In the genomic region with DNA sequence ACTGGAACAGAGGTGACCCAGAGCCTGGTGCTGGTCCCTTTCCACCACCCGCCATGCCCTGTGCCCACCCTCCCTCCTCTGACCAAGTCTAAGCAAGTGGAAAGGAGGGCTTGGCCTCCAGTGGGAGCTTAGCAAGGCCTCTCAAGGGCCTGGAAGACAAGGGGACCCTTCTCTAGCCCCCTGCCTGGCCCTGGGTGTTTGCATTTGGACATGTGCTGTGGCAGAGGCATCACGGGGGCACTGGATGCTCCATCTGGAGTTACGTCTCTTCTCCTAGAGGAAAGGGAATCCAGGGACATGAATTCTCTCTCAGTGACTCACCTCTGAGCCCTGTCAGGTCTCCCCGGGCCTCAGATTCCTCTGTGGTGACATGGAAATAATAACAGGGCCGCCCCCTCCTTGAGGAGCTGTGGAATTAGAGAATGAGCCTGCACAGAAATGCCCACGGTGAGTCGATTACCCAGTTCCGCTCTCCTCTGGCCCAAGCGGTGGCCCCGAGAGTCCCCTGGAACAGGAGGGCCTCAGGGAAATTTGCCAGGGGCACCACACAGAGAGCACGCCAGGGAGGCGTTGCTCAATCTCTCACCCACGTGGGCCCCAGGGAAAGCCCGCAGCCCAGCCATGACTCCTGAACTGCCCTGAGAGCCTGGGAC, we compare ENCODE assay signal across 8 cellular contexts.
DNase-seq lines count a peak whose midpoint lies in the region; ATAC-seq and TF ChIP-seq lines count a peak whose summit lies in the region.
"Had no signal": no experiment of that assay in that cellular context is flagged by ENCODE, and none has a peak within 500 bp of the region (broad histone marks: within the 10 kb centered on the region; RNA-seq: fewer than 3 reads in every experiment).

No MANE protein-coding gene starts in this region.

- ATAC-seq in WTC11 (peak; percentile 39), GM18502 (IDR thresholded peaks at IDR 0.05; ENCODE audit: poor library complexity, unreplicated experiment) (no peak), HG03025 (IDR thresholded peaks at IDR 0.05; ENCODE audit: low FRiP score, unreplicated experiment) (no peak)

- H3K9me3 ChIP-seq in stomach smooth muscle (ENCODE audit: control insufficient read depth in 2 of 2, low read length in 2 of 2) = no peaks in the 10 kb centered on the region

- H3K36me3 ChIP-seq in stomach smooth muscle (ENCODE audit: control insufficient read depth in 2 of 2, insufficient read depth in 2 of 2, low read length in 2 of 2) = no peaks in the 10 kb centered on the region

- peaks cover 2% of the 10 kb centered on the region for H3K27me3 Mint-ChIP-seq in HFFc6 (ENCODE audit: insufficient read depth)
- H3K27me3 Mint-ChIP-seq in WTC11 (ENCODE audit: low read depth) = peaks cover 10% of the 10 kb centered on the region

- H3K4me1 Mint-ChIP-seq in HFFc6 (ENCODE audit: low read depth) (peaks cover 46% of the 10 kb centered on the region), WTC11 (peaks cover 8% of the 10 kb centered on the region)

- TF ChIP-seq CTCF in HFFc6 (IDR thresholded peaks at IDR 0.05) (no peak), WTC11 (IDR thresholded peaks at IDR 0.05) (no peak)

- DNase-seq in HFFc6 (peak; percentile 94), WTC11 (ENCODE audit: low spot score) (no peak), hypothalamus (lab: John Stamatoyannopoulos, UW) (peak in 36 of 51 donors; percentile 1 to 59 (median 20))
- no peak for DNase-seq in activated naive CD4-positive, alpha-beta T cell (lab: John Stamatoyannopoulos, UW)

- no peak overlapping the region for H3K9ac ChIP-seq in stomach smooth muscle (ENCODE audit: low read length in 2 of 2)

- CTCF ChIA-PET in WTC11 (lab: Charles Lee) = no interaction called here

- H3K4me1 ChIP-seq in stomach smooth muscle (ENCODE audit: control insufficient read depth, insufficient read depth, low read length) = peaks cover 21% of the 10 kb centered on the region

- no peaks in the 10 kb centered on the region for H3K36me3 Mint-ChIP-seq in HFFc6 (ENCODE audit: low read depth)
- no peaks in the 10 kb centered on the region for H3K36me3 Mint-ChIP-seq in WTC11
- H3K36me3 Mint-ChIP-seq: memory B cell had no signal

- peaks cover 0 to 10% of the 10 kb centered on the region in 2 donors for H3K27me3 ChIP-seq in stomach smooth muscle (ENCODE audit: control insufficient read depth in 1 of 2, insufficient read depth in 2 of 2, low read length in 2 of 2)

- H3K4me3 ChIP-seq in stomach smooth muscle (ENCODE audit: low read length in 2 of 2) = peak overlapping the region in 1 of 2 donors; percentile 8

- peak overlapping the region; percentile 89 for H3K27ac Mint-ChIP-seq in HFFc6
- no peak overlapping the region for H3K27ac Mint-ChIP-seq in WTC11
- H3K27ac Mint-ChIP-seq: memory B cell had no signal

- peak overlapping the region; percentile 73 for H3K4me3 Mint-ChIP-seq in HFFc6
- no peak overlapping the region for H3K4me3 Mint-ChIP-seq in WTC11
- H3K4me3 Mint-ChIP-seq: memory B cell had no signal

- POLR2A ChIA-PET in WTC11 (lab: Charles Lee) = no interaction called here

- H3K9me3 Mint-ChIP-seq in HFFc6 = no peaks in the 10 kb centered on the region
- no peaks in the 10 kb centered on the region for H3K9me3 Mint-ChIP-seq in WTC11
- H3K9me3 Mint-ChIP-seq: memory B cell had no signal

- peak overlapping the region; percentile 31 for H3K27ac ChIP-seq in stomach smooth muscle (ENCODE audit: low read length)

TF ChIP-seq in WTC11, 78 proteins besides CTCF, POLR2A, EP300 and RAD21:
- no peak for TF ChIP-seq GRHL2 (CRISPR knock-in tag; IDR thresholded peaks at IDR 0.05; ENCODE audit: insufficient replicate concordance, severe bottlenecking)
- no peak for TF ChIP-seq E2F1 (CRISPR knock-in tag; IDR thresholded peaks at IDR 0.05)
- no peak for TF ChIP-seq E2F5 (CRISPR knock-in tag; IDR thresholded peaks at IDR 0.05)
- no peak for TF ChIP-seq ELF4 (CRISPR knock-in tag; IDR thresholded peaks at IDR 0.05; ENCODE audit: low read depth)
- TF ChIP-seq FOXK1 (CRISPR knock-in tag; IDR thresholded peaks at IDR 0.05) = no peak
- no peak for TF ChIP-seq ZNF317 (CRISPR knock-in tag; IDR thresholded peaks at IDR 0.05; ENCODE audit: borderline replicate concordance, low read depth)
- no peak for TF ChIP-seq ETV6 (CRISPR knock-in tag; IDR thresholded peaks at IDR 0.05)
- TF ChIP-seq ZNF121 (CRISPR knock-in tag; IDR thresholded peaks at IDR 0.05) = no peak
- TF ChIP-seq ATF6 (CRISPR knock-in tag; IDR thresholded peaks at IDR 0.05) = no peak
- TF ChIP-seq, protein P1, sequence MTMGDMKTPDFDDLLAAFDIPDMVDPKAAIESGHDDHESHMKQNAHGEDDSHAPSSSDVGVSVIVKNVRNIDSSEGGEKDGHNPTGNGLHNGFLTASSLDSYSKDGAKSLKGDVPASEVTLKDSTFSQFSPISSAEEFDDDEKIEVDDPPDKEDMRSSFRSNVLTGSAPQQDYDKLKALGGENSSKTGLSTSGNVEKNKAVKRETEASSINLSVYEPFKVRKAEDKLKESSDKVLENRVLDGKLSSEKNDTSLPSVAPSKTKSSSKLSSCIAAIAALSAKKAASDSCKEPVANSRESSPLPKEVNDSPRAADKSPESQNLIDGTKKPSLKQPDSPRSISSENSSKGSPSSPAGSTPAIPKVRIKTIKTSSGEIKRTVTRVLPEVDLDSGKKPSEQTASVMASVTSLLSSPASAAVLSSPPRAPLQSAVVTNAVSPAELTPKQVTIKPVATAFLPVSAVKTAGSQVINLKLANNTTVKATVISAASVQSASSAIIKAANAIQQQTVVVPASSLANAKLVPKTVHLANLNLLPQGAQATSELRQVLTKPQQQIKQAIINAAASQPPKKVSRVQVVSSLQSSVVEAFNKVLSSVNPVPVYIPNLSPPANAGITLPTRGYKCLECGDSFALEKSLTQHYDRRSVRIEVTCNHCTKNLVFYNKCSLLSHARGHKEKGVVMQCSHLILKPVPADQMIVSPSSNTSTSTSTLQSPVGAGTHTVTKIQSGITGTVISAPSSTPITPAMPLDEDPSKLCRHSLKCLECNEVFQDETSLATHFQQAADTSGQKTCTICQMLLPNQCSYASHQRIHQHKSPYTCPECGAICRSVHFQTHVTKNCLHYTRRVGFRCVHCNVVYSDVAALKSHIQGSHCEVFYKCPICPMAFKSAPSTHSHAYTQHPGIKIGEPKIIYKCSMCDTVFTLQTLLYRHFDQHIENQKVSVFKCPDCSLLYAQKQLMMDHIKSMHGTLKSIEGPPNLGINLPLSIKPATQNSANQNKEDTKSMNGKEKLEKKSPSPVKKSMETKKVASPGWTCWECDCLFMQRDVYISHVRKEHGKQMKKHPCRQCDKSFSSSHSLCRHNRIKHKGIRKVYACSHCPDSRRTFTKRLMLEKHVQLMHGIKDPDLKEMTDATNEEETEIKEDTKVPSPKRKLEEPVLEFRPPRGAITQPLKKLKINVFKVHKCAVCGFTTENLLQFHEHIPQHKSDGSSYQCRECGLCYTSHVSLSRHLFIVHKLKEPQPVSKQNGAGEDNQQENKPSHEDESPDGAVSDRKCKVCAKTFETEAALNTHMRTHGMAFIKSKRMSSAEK (CRISPR knock-in tag; IDR thresholded peaks at IDR 0.05; ENCODE audit: borderline replicate concordance) = no peak
- no peak for TF ChIP-seq SOX15 (CRISPR knock-in tag; IDR thresholded peaks at IDR 0.05)
- TF ChIP-seq TEAD1 (CRISPR knock-in tag; IDR thresholded peaks at IDR 0.05) = no peak
- no peak for TF ChIP-seq CBFB (CRISPR knock-in tag; IDR thresholded peaks at IDR 0.05; ENCODE audit: low read depth)
- TF ChIP-seq ZNF232 (CRISPR knock-in tag; IDR thresholded peaks at IDR 0.05) = no peak
- TF ChIP-seq ESRRA (CRISPR knock-in tag; IDR thresholded peaks at IDR 0.05; ENCODE audit: borderline replicate concordance) = no peak
TF ChIP-seq in WTC11: peak in this region for 0.

Comparison
In these comparisons a context has a peak if more than half of its experiments do, and no peak if none do; other contexts are left out.
1. DNase-seq: peak in HFFc6 (single experiment) and hypothalamus (36 of 51); none in WTC11 (single experiment) and activated naive CD4-positive, alpha-beta T cell (0 of 4).